Comparison of ENCODE assay signal across 8 cellular contexts in the genomic region with DNA sequence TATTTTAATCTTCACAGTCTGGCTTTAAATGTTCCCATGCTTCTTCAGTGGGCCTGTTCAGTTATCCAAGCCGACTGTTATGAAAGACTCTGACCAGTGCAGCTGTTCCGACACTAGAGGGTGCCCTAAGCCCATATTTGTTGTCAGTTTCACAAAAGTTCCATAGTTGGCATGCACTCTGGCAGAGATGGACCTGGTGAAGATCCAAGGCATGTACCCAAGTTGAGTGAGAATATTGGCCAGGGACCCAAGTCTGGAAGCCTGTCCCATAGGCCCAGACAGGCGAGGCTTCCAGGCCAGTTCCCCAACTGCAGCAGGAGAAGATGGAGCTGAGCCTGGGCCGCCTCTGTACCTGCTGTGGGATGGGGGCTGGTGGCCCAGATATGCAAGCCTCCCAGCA. TPM values are rescaled to one million over a fixed set of nuclear protein-coding genes. Genes with fewer than 3 reads are reported as not detected.
DNase-seq lines count a peak whose midpoint lies in the region; ATAC-seq and TF ChIP-seq lines count a peak whose summit lies in the region.

No MANE protein-coding gene starts in this region.

- intact Hi-C loops in Calu3 (cut with micrococcal nuclease; ENCODE audit: unreplicated experiment), result loop anchor here (1.0 kb wide), 1 partner anchor 271 kb away; no protein-coding TSS in a partner anchor
- intact Hi-C loops in activated T-helper 1 cell treated with anti-CD3 and anti-CD28 coated beads, Interleukin-12 subunit alpha, Interleukin-12 subunit beta, Interleukin-2, Interleukin-4 antibody, amounts not matched to agents 30 ng/mL and 10 ng/mL and 1 ng/mL, durations not matched to agents 14 hours and 24 hours and 36 hours (cut with micrococcal nuclease), result loop anchor here (1.0 kb wide), 5 partner anchors 47 to 546 kb away; a partner anchor contains a TSS

- H3K27me3 Mint-ChIP-seq in Calu3 (ENCODE audit: unreplicated experiment), result no peaks in the 10 kb centered on the region
- H3K27me3 Mint-ChIP-seq in activated T-helper 1 cell treated with anti-CD3 and anti-CD28 coated beads, Interleukin-12 subunit alpha, Interleukin-12 subunit beta, Interleukin-2, Interleukin-4 antibody, amounts not matched to agents 30 ng/mL and 10 ng/mL and 1 ng/mL, durations not matched to agents 14 hours and 24 hours and 36 hours (ENCODE audit: insufficient read depth), result peaks cover 15% of the 10 kb centered on the region

- CTCF ChIA-PET in Calu3 (lab: Charles Lee), result interaction anchor here (1.0 to 1.1 kb wide), 2 partner anchors 12 to 29 kb away, joined by 3 read pairs; no protein-coding TSS in a partner anchor

- H3K4me3 Mint-ChIP-seq in Calu3 (ENCODE audit: low read depth, unreplicated experiment), result no peak overlapping the region
- no peak overlapping the region for H3K4me3 Mint-ChIP-seq in activated T-helper 1 cell treated with anti-CD3 and anti-CD28 coated beads, Interleukin-12 subunit alpha, Interleukin-12 subunit beta, Interleukin-2, Interleukin-4 antibody, amounts not matched to agents 30 ng/mL and 10 ng/mL and 1 ng/mL, durations not matched to agents 14 hours and 24 hours and 36 hours

- no peak overlapping the region for H3K27ac Mint-ChIP-seq in Calu3 (ENCODE audit: unreplicated experiment)
- no peak overlapping the region for H3K27ac Mint-ChIP-seq in activated T-helper 1 cell treated with anti-CD3 and anti-CD28 coated beads, Interleukin-12 subunit alpha, Interleukin-12 subunit beta, Interleukin-2, Interleukin-4 antibody, amounts not matched to agents 30 ng/mL and 10 ng/mL and 1 ng/mL, durations not matched to agents 14 hours and 24 hours and 36 hours

- BruUV-seq in Calu3 (replicated peaks; lab: Mats Ljungman, UMichigan), result no TSS peak

- no peaks in the 10 kb centered on the region for H3K4me1 Mint-ChIP-seq in Calu3 (ENCODE audit: low read depth, unreplicated experiment)
- no peaks in the 10 kb centered on the region for H3K4me1 Mint-ChIP-seq in activated T-helper 1 cell treated with anti-CD3 and anti-CD28 coated beads, Interleukin-12 subunit alpha, Interleukin-12 subunit beta, Interleukin-2, Interleukin-4 antibody, amounts not matched to agents 30 ng/mL and 10 ng/mL and 1 ng/mL, durations not matched to agents 14 hours and 24 hours and 36 hours (ENCODE audit: low read depth)

- H3K36me3 Mint-ChIP-seq in Calu3 (ENCODE audit: insufficient read depth, unreplicated experiment), result no peaks in the 10 kb centered on the region
- H3K36me3 Mint-ChIP-seq in activated T-helper 1 cell treated with anti-CD3 and anti-CD28 coated beads, Interleukin-12 subunit alpha, Interleukin-12 subunit beta, Interleukin-2, Interleukin-4 antibody, amounts not matched to agents 30 ng/mL and 10 ng/mL and 1 ng/mL, durations not matched to agents 14 hours and 24 hours and 36 hours (ENCODE audit: low read depth), result no peaks in the 10 kb centered on the region

- ATAC-seq in HG02678 (IDR thresholded peaks at IDR 0.05; ENCODE audit: unreplicated experiment) (peak; percentile 66), HG03175 (IDR thresholded peaks at IDR 0.05; ENCODE audit: unreplicated experiment) (no peak)

- peak; percentile 47 for TF ChIP-seq CTCF in Calu3 (IDR thresholded peaks at IDR 0.05; ENCODE audit: unreplicated experiment)

- H3K9me3 Mint-ChIP-seq in Calu3 (ENCODE audit: low read depth, unreplicated experiment), result peaks cover 9% of the 10 kb centered on the region
- H3K9me3 Mint-ChIP-seq in activated T-helper 1 cell treated with anti-CD3 and anti-CD28 coated beads, Interleukin-12 subunit alpha, Interleukin-12 subunit beta, Interleukin-2, Interleukin-4 antibody, amounts not matched to agents 30 ng/mL and 10 ng/mL and 1 ng/mL, durations not matched to agents 14 hours and 24 hours and 36 hours, result peaks cover 8% of the 10 kb centered on the region

- DNase-seq in Calu3, result peak; percentile 56
- DNase-seq in RKO (ENCODE audit: low spot score), result peak; percentile 62
- peak; percentile 31 for DNase-seq in activated T-helper 1 cell treated with anti-CD3 and anti-CD28 coated beads, Interleukin-12 subunit alpha, Interleukin-12 subunit beta, Interleukin-2, Interleukin-4 antibody, amounts not matched to agents 30 ng/mL and 10 ng/mL and 1 ng/mL, durations not matched to agents 14 hours and 24 hours and 36 hours (ENCODE audit: low spot score)
- DNase-seq in germinal center (ENCODE audit: low spot score), result peak; percentile 30
- DNase-seq in renal cortical epithelial cell (ENCODE audit: low read depth), result peak; percentile 13
- DNase-seq in NCI-H187 treated with DMSO at 0.1 percent for 48 hours (lab: John Stamatoyannopoulos, UW), result no peak

RNA-seq across cellular contexts. Expression of a gene that starts 27.4 kb away (rescaled TPM):
- total RNA-seq in Calu3 (2022) (not detected in 2 replicates), renal cortical epithelial cell (not detected in 2 replicates)
- not detected in 2 replicates for total RNA-seq in activated T-helper 1 cell treated with anti-CD3 and anti-CD28 coated beads, Interleukin-12 subunit alpha, Interleukin-12 subunit beta, Interleukin-2, Interleukin-4 antibody, amounts not matched to agents 30 ng/mL and 10 ng/mL and 1 ng/mL, durations not matched to agents 14 hours and 24 hours and 36 hours
